Comparison of ENCODE assay signal across 8 cellular contexts in the genomic region with DNA sequence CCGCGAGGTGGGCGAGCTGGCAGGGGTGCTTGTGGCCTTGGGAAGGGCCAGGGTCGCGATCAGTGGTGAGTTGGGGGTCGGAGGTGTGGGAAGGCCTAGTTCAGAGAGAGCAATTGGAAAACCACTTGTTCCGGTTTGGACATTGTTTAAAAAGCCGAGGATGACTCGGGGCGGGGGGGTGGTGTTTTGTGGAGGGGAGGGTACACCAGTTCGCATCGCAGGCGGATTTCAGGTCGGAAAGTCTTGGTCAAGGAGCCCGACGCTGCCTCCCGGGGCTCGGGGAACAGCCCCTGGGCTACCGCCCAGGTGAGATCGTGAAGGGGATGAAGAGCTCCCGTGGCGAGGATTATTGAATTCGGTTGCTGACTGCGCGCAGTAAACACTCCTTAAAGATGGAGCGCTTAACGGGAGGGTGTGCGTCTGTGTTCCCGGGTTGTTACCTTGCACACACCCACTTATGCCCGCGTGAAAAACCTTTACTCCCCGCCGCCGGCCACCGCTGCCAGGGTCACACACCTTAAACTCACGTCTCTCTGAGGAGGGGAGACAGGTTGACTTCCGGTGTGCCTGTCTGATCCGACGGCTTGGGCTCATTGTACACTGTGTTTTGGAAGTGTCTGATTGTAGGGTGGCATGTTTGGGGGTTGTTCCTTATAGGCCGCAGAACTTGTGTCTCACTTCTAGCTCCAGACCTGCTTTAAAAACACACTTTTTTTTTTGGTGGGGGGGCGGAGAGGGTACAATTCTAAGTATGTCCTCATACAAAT.
A peak's percentile ranks its signal among the peaks of the same experiment; 100 is the strongest.
DNase-seq lines count a peak whose midpoint lies in the region; ATAC-seq and TF ChIP-seq lines count a peak whose summit lies in the region.

No MANE protein-coding gene starts in this region.

- H3K27me3 ChIP-seq in DOHH2 (ENCODE audit: control insufficient read depth, low read length) (no peaks in the 10 kb centered on the region), cardiac muscle cell (no peaks in the 10 kb centered on the region)

- H3K4me1 ChIP-seq in DOHH2 (ENCODE audit: control insufficient read depth, low read length), result peaks cover 19% of the 10 kb centered on the region
- no peaks in the 10 kb centered on the region for H3K4me1 ChIP-seq in cardiac muscle cell (ENCODE audit: low read depth)

- no peaks in the 10 kb centered on the region for H3K9me2 ChIP-seq in DOHH2 (replicated peaks; ENCODE audit: control insufficient read depth, low read length)

- no peaks in the 10 kb centered on the region for H3K9me3 Mint-ChIP-seq in activated naive CD4-positive, alpha-beta T cell treated with anti-CD3 and anti-CD28 coated beads for 36 hours
- H3K9me3 Mint-ChIP-seq in progenitor cell of endocrine pancreas (ENCODE audit: low read depth), result peaks cover 6% of the 10 kb centered on the region

- H3K79me2 ChIP-seq in DOHH2 (ENCODE audit: control insufficient read depth, low read length), result peaks cover 28% of the 10 kb centered on the region

- no peaks in the 10 kb centered on the region for H3K27me3 Mint-ChIP-seq in activated naive CD4-positive, alpha-beta T cell treated with anti-CD3 and anti-CD28 coated beads for 36 hours (ENCODE audit: low read depth)
- H3K27me3 Mint-ChIP-seq in progenitor cell of endocrine pancreas, result no peaks in the 10 kb centered on the region

- H3F3A ChIP-seq in DOHH2 (ENCODE audit: control insufficient read depth, insufficient read depth), result peaks cover 8% of the 10 kb centered on the region; the same call in 1 of the 2 replicates

- CTCF ChIA-PET in activated naive CD4-positive, alpha-beta T cell treated with anti-CD3 and anti-CD28 coated beads for 36 hours (lab: Charles Lee), result interaction anchor here (0.6 kb wide), 1 partner anchor 44 kb away, joined by 4 read pairs; no protein-coding TSS in a partner anchor

- peak overlapping the region; percentile 90 for H3K4me3 Mint-ChIP-seq in activated naive CD4-positive, alpha-beta T cell treated with anti-CD3 and anti-CD28 coated beads for 36 hours
- H3K4me3 Mint-ChIP-seq in progenitor cell of endocrine pancreas (ENCODE audit: low read depth), result peak overlapping the region; percentile 94

- H3K36me3 Mint-ChIP-seq in activated naive CD4-positive, alpha-beta T cell treated with anti-CD3 and anti-CD28 coated beads for 36 hours (ENCODE audit: low read depth), result peaks cover 3% of the 10 kb centered on the region
- peaks cover 10% of the 10 kb centered on the region for H3K36me3 Mint-ChIP-seq in progenitor cell of endocrine pancreas (ENCODE audit: insufficient read depth)

- no peak for ATAC-seq in HG03342 (IDR thresholded peaks at IDR 0.05; ENCODE audit: unreplicated experiment)

- peak overlapping the region; percentile 48 for H3K27ac Mint-ChIP-seq in activated naive CD4-positive, alpha-beta T cell treated with anti-CD3 and anti-CD28 coated beads for 36 hours
- peak overlapping the region; percentile 98 for H3K27ac Mint-ChIP-seq in progenitor cell of endocrine pancreas

- peaks cover 31% of the 10 kb centered on the region for H3K4me1 Mint-ChIP-seq in activated naive CD4-positive, alpha-beta T cell treated with anti-CD3 and anti-CD28 coated beads for 36 hours (ENCODE audit: low read depth)
- peaks cover 16% of the 10 kb centered on the region for H3K4me1 Mint-ChIP-seq in progenitor cell of endocrine pancreas (ENCODE audit: low read depth)

- H4K20me1 ChIP-seq in DOHH2 (ENCODE audit: control insufficient read depth, insufficient read depth, low read depth, low read length), result no peaks in the 10 kb centered on the region

- H3K36me3 ChIP-seq in DOHH2 (ENCODE audit: control insufficient read depth, low read length), result peaks cover 1% of the 10 kb centered on the region
- H3K36me3 ChIP-seq in cardiac muscle cell, result no peaks in the 10 kb centered on the region

- H3K4me3 ChIP-seq in DOHH2 (ENCODE audit: low read length) (peak overlapping the region; percentile 98), cardiac muscle cell (peak overlapping the region; percentile 44)

- intact Hi-C loops in activated naive CD4-positive, alpha-beta T cell treated with anti-CD3 and anti-CD28 coated beads for 36 hours (cut with micrococcal nuclease), result loop anchor here (2.0 to 5.0 kb wide), 4 partner anchors 15 to 135 kb away; a partner anchor contains a TSS

- no peak for TF ChIP-seq CTCF in DOHH2 (IDR thresholded peaks at IDR 0.05; ENCODE audit: low read depth, low read length, poor library complexity, severe bottlenecking)
- TF ChIP-seq CTCF in cardiac muscle cell (IDR thresholded peaks at IDR 0.05; ENCODE audit: low read depth, low read length), result no peak
- TF ChIP-seq CTCF in progenitor cell of endocrine pancreas (IDR thresholded peaks at IDR 0.05; ENCODE audit: unreplicated experiment), result no peak

- H3K9me3 ChIP-seq in DOHH2 (ENCODE audit: control insufficient read depth, insufficient read depth, low read length), result no peaks in the 10 kb centered on the region; the same call in 1 of the 2 replicates
- no peaks in the 10 kb centered on the region for H3K9me3 ChIP-seq in cardiac muscle cell (ENCODE audit: low read depth)

- peak overlapping the region; percentile 96 for H3K4me2 ChIP-seq in DOHH2 (ENCODE audit: low read length)

- DNase-seq in M059J (ENCODE audit: low read depth), result peak; percentile 18
- DNase-seq in activated naive CD4-positive, alpha-beta T cell treated with anti-CD3 and anti-CD28 coated beads for 36 hours, result peak; percentile 45
- DNase-seq in cardiac muscle cell (ENCODE audit: low read depth in 1 of 2, low spot score in 1 of 2), result peak in 1 of 2 donors; percentile 3
- DNase-seq in progenitor cell of endocrine pancreas (ENCODE audit: low spot score, unreplicated experiment), result no peak
- DNase-seq in AG08395 (ENCODE audit: low spot score), result no peak
- DNase-seq in DMS153 (lab: John Stamatoyannopoulos, UW), result no peak

- H3K27ac ChIP-seq in DOHH2 (ENCODE audit: low read depth, low read length) (no peak overlapping the region), cardiac muscle cell (peak overlapping the region; percentile 87)

Comparison
In these comparisons a context has a peak if more than half of its experiments do, and no peak if none do; other contexts are left out.
1. DNase-seq: peak in M059J (single experiment) and activated naive CD4-positive, alpha-beta T cell treated with anti-CD3 and anti-CD28 coated beads for 36 hours (single experiment); none in progenitor cell of endocrine pancreas (single experiment), AG08395 (single experiment) and DMS153 (single experiment).